ENCODE assay signal across 11 cellular contexts in the genomic region with DNA sequence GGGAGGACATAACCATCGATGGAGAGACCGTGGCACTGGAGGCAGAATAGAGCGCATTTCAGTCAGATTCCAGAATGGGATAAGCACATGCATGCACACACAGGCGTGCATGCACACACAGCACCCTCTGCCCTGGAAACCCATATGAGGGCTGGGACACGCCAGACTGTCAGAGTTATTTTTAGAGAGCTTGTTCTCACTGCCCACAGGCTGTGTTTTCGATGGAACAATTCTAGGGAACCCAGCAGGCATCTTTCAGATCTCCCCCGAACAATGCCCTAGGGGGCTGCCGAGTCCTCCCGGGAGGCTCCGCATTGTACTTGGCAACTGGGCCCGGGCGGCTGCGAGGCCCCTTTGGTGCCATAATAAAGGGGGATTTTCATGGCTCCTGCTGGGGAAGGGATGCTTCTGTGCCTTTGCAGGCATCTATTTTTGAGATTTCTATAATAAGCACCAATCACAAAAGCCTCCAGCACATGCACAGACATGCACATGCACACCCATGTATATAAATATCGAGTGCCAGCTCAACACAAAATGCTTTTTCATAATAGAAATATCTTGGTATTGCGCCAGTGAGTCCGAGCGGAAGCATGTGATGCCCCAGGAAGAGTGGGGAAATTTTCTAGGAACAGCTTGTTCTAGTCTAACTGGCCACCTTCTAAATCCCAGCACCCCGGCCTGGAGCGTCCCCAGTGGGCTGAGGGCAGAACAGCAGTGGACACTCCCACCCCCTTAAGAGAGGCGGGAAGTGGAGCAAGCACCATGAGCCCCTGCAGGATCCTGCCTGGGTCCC.
DNase-seq lines count a peak whose midpoint lies in the region; ATAC-seq and TF ChIP-seq lines count a peak whose summit lies in the region.
"Had no signal": no experiment of that assay in that cellular context is flagged by ENCODE, and none has a peak within 500 bp of the region (broad histone marks: within the 10 kb centered on the region; RNA-seq: fewer than 3 reads in every experiment).

No MANE protein-coding gene starts in this region.

- TF ChIP-seq POLR2A in esophagus squamous epithelium (IDR thresholded peaks at IDR 0.05) = no peak

- H4K20me1 ChIP-seq in osteoblast (ENCODE audit: insufficient read depth, low read length) = no peaks in the 10 kb centered on the region

- H3K36me3 ChIP-seq in RWPE2 (ENCODE audit: low read depth) = no peaks in the 10 kb centered on the region
- peaks cover 0 to 30% (median 0%) of the 10 kb centered on the region in 3 donors for H3K36me3 ChIP-seq in esophagus squamous epithelium
- peaks cover 3% of the 10 kb centered on the region for H3K36me3 ChIP-seq in osteoblast (ENCODE audit: insufficient read depth, low read length)
- H3K36me3 ChIP-seq in endodermal cell (ENCODE audit: control insufficient read depth, insufficient read depth, low read length) = no peaks in the 10 kb centered on the region

- TF ChIP-seq CTCF in AG04450 (IDR thresholded peaks at IDR 0.05; ENCODE audit: low read depth, low read length) (peak; percentile 47), RWPE2 (IDR thresholded peaks at IDR 0.05; ENCODE audit: poor library complexity, severe bottlenecking) (peak; percentile 72), esophagus squamous epithelium (IDR thresholded peaks at IDR 0.05) (peak in 5 of 6 experiments; percentile 18 to 61 (median 40)), osteoblast (IDR thresholded peaks at IDR 0.05; ENCODE audit: extremely low read depth, low read depth, low read length) (peak; percentile 40), nephron progenitor cell (IDR thresholded peaks at IDR 0.05) (no peak), endodermal cell (conservative IDR thresholded peaks at IDR 0.05) (no peak)

- H3K27ac Mint-ChIP-seq in nephron progenitor cell (no peak overlapping the region), endodermal cell (no peak overlapping the region)
- H3K27ac Mint-ChIP-seq: stimulated activated naive CD8-positive, alpha-beta T cell treated with anti-CD3 and anti-CD28 coated beads, Interleukin-15, amount 100 ng/mL, for 72 hours had no signal

- intact Hi-C loops in esophagus squamous epithelium (cut with DNase I) = no loop called here

- H3K27ac ChIP-seq in AG04450 (ENCODE audit: low read depth, low read length) = no peak overlapping the region
- peak overlapping the region; percentile 68 for H3K27ac ChIP-seq in RWPE2 (ENCODE audit: poor library complexity, severe bottlenecking)
- peak overlapping the region; percentile 34 to 78 (median 57) for H3K27ac ChIP-seq in esophagus squamous epithelium
- H3K27ac ChIP-seq in osteoblast (ENCODE audit: low read depth, low read length) = no peak overlapping the region
- no peak overlapping the region for H3K27ac ChIP-seq in endodermal cell (ENCODE audit: low read depth, low read length)

- H3K4me1 ChIP-seq in RWPE2 (ENCODE audit: insufficient read depth, poor library complexity, severe bottlenecking) = peaks cover 13% of the 10 kb centered on the region
- peaks cover 0 to 24% (median 5%) of the 10 kb centered on the region in 3 donors for H3K4me1 ChIP-seq in esophagus squamous epithelium
- H3K4me1 ChIP-seq in osteoblast (ENCODE audit: insufficient read depth, low read length) = peaks cover 6% of the 10 kb centered on the region
- no peaks in the 10 kb centered on the region for H3K4me1 ChIP-seq in endodermal cell (ENCODE audit: control insufficient read depth, insufficient read depth, low read length)
- H3K4me1 ChIP-seq: BE2C had no signal

- whole genome bisulfite sequencing in esophagus squamous epithelium, 2 donors = 15 to 84% methylated on average over 5 to 13 of the region's 20 CpGs
- 90 to 92% methylated on average over 4 to 16 of the region's 20 CpGs for WGBS in endodermal cell (ENCODE audit: insufficient coverage in 1 of 2, insufficient read length in 1 of 2), 2 experiments

- DNase-seq in AG04450 (ENCODE audit: low read depth, low spot score) (no peak), RWPE2 (ENCODE audit: low spot score) (peak; percentile 68), esophagus squamous epithelium (lab: John Stamatoyannopoulos, UW) (no peak), osteoblast (ENCODE audit: insufficient read length, low spot score, missing footprints) (peak; percentile 91), nephron progenitor cell (no peak), MV-4-11 (lab: John Stamatoyannopoulos, UW) (no peak), amniotic stem cell (lab: John Stamatoyannopoulos, UW) (no peak), endodermal cell (no peak)
- DNase-seq: BE2C; NCI-H2029; stimulated activated naive CD8-positive, alpha-beta T cell treated with anti-CD3 and anti-CD28 coated beads, Interleukin-15, amount 100 ng/mL, for 72 hours had no signal

- H3K9ac ChIP-seq in endodermal cell (ENCODE audit: extremely low read depth, low read length, poor library complexity, severe bottlenecking) = no peak overlapping the region

- peaks cover 9% of the 10 kb centered on the region for H3K36me3 Mint-ChIP-seq in nephron progenitor cell (ENCODE audit: low read depth)
- H3K36me3 Mint-ChIP-seq in endodermal cell (ENCODE audit: low read depth) = peaks cover 16% of the 10 kb centered on the region

- H3K9me3 ChIP-seq in AG04450 (ENCODE audit: control insufficient read depth, insufficient read depth, low read length) (no peaks in the 10 kb centered on the region), RWPE2 (ENCODE audit: severe bottlenecking) (no peaks in the 10 kb centered on the region), esophagus squamous epithelium (no peaks in the 10 kb centered on the region), osteoblast (ENCODE audit: low read depth, low read length) (no peaks in the 10 kb centered on the region), endodermal cell (ENCODE audit: control insufficient read depth, low read length) (no peaks in the 10 kb centered on the region)
- H3K9me3 ChIP-seq: BE2C had no signal

- H3K9me3 Mint-ChIP-seq in nephron progenitor cell (peaks cover 66% of the 10 kb centered on the region), endodermal cell (peaks cover 68% of the 10 kb centered on the region)
- H3K9me3 Mint-ChIP-seq: stimulated activated naive CD8-positive, alpha-beta T cell treated with anti-CD3 and anti-CD28 coated beads, Interleukin-15, amount 100 ng/mL, for 72 hours had no signal

- H3K4me3 Mint-ChIP-seq in nephron progenitor cell = no peak overlapping the region
- no peak overlapping the region for H3K4me3 Mint-ChIP-seq in endodermal cell
- H3K4me3 Mint-ChIP-seq: stimulated activated naive CD8-positive, alpha-beta T cell treated with anti-CD3 and anti-CD28 coated beads, Interleukin-15, amount 100 ng/mL, for 72 hours had no signal

- CTCF ChIA-PET in AG04450 (lab: Charles Lee) = interaction anchor here (0.7 to 1.9 kb wide), 7 partner anchors 8 to 517 kb away, joined by 3 to 7 read pairs (median 4); no protein-coding TSS in a partner anchor

- H3K4me3 ChIP-seq in AG04450 (ENCODE audit: low read depth, low read length) = no peak overlapping the region
- H3K4me3 ChIP-seq in RWPE2 (ENCODE audit: severe bottlenecking) = no peak overlapping the region
- H3K4me3 ChIP-seq in esophagus squamous epithelium = no peak overlapping the region
- no peak overlapping the region for H3K4me3 ChIP-seq in osteoblast (ENCODE audit: insufficient read depth, low read length)
- no peak overlapping the region for H3K4me3 ChIP-seq in endodermal cell (ENCODE audit: low read length)

- POLR2A ChIA-PET in AG04450 (lab: Yijun Ruan, JAX) = no interaction called here

- no peaks in the 10 kb centered on the region for H3K79me2 ChIP-seq in osteoblast (ENCODE audit: insufficient read depth, low read length)

- no peaks in the 10 kb centered on the region for H3K27me3 Mint-ChIP-seq in nephron progenitor cell (ENCODE audit: low read depth, poor library complexity)
- no peaks in the 10 kb centered on the region for H3K27me3 Mint-ChIP-seq in endodermal cell (ENCODE audit: insufficient read depth)
- H3K27me3 Mint-ChIP-seq: stimulated activated naive CD8-positive, alpha-beta T cell treated with anti-CD3 and anti-CD28 coated beads, Interleukin-15, amount 100 ng/mL, for 72 hours had no signal

- H2AFZ ChIP-seq in osteoblast (ENCODE audit: low read length) = no peak overlapping the region

- no peaks in the 10 kb centered on the region for H3K4me1 Mint-ChIP-seq in nephron progenitor cell
- H3K4me1 Mint-ChIP-seq in endodermal cell = no peaks in the 10 kb centered on the region
- H3K4me1 Mint-ChIP-seq: stimulated activated naive CD8-positive, alpha-beta T cell treated with anti-CD3 and anti-CD28 coated beads, Interleukin-15, amount 100 ng/mL, for 72 hours had no signal

- peak overlapping the region; percentile 13 for H3K4me2 ChIP-seq in osteoblast (ENCODE audit: insufficient read depth, low read length)

- no peaks in the 10 kb centered on the region for H3K27me3 ChIP-seq in AG04450 (ENCODE audit: control insufficient read depth, insufficient read depth, low read length)
- H3K27me3 ChIP-seq in RWPE2 (ENCODE audit: insufficient read depth, poor library complexity, severe bottlenecking) = no peaks in the 10 kb centered on the region
- H3K27me3 ChIP-seq in esophagus squamous epithelium = no peaks in the 10 kb centered on the region
- no peaks in the 10 kb centered on the region for H3K27me3 ChIP-seq in osteoblast (ENCODE audit: insufficient read depth, low read length)
- H3K27me3 ChIP-seq in endodermal cell (ENCODE audit: control insufficient read depth, insufficient read depth, low read length, poor library complexity, severe bottlenecking) = no peaks in the 10 kb centered on the region
- H3K27me3 ChIP-seq: BE2C had no signal

- ATAC-seq in RWPE2 (ENCODE audit: low read depth) = peak; percentile 92
- ATAC-seq: stimulated activated naive CD8-positive, alpha-beta T cell treated with anti-CD3 and anti-CD28 coated beads, Interleukin-15, amount 100 ng/mL, for 72 hours had no signal

Comparison
In these comparisons a context has a peak if more than half of its experiments do, and no peak if none do; other contexts are left out.
1. DNase-seq: peak in RWPE2 (single experiment) and osteoblast (single experiment); none in AG04450 (single experiment), esophagus squamous epithelium (single experiment), nephron progenitor cell (single experiment), MV-4-11 (single experiment), amniotic stem cell (single experiment) and endodermal cell (single experiment).
2. H3K27ac ChIP-seq: peak in RWPE2 (single experiment) and esophagus squamous epithelium (4 of 4); none in AG04450 (single experiment), osteoblast (single experiment) and endodermal cell (single experiment).
3. CTCF ChIP-seq: peak in AG04450 (single experiment), RWPE2 (single experiment), esophagus squamous epithelium (5 of 6) and osteoblast (single experiment); none in nephron progenitor cell (single experiment) and endodermal cell (single experiment).